ENCODE assay signal across 6 cellular contexts in the genomic region with DNA sequence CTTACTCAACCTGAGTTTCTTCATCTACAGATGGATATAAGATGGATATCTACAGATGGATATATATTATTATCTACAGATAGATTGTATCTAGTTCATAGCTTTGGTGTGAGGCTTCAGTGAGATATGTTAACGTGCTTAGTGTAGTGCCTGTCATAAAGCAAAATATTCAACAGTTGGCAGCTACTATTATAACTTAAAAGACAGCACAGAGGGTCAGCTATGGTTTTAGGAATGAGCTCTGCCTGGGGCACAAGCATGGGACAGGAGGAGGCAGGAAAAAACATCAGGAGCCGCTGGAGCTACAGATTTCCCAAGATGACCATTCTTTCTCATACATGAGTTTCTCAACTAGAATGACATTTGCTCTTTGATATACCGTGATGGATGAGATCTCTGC. TPM values are rescaled to one million over a fixed set of nuclear protein-coding genes. Genes with fewer than 3 reads are reported as not detected.
DNase-seq lines count a peak whose midpoint lies in the region; ATAC-seq and TF ChIP-seq lines count a peak whose summit lies in the region.

No MANE protein-coding gene starts in this region.

- no peak for TF ChIP-seq CTCF in foreskin fibroblast (IDR thresholded peaks at IDR 0.05; ENCODE audit: low read depth, low read length)
- no peak for TF ChIP-seq CTCF in omental fat pad (IDR thresholded peaks at IDR 0.05)

- no peak for DNase-seq in CD4-positive, alpha-beta memory T cell
- DNase-seq in T-helper 17 cell (no peak), foreskin fibroblast (no peak), omental fat pad (ENCODE audit: low spot score) (no peak)

- intact Hi-C loops in CD4-positive, alpha-beta memory T cell (cut with micrococcal nuclease): loop anchor here (5.0 kb wide), 1 partner anchor 59 kb away; a partner anchor contains a TSS

- peaks cover 29% of the 10 kb centered on the region for H3K4me1 ChIP-seq in CD4-positive, alpha-beta memory T cell (ENCODE audit: insufficient read depth, low read length)
- H3K4me1 ChIP-seq in mononuclear cell (ENCODE audit: insufficient read depth, low read length): peaks cover 47% of the 10 kb centered on the region

- H3K27me3 Mint-ChIP-seq in CD4-positive, alpha-beta memory T cell: no peaks in the 10 kb centered on the region
- no peaks in the 10 kb centered on the region for H3K27me3 Mint-ChIP-seq in T-helper 17 cell

- H3K9me3 Mint-ChIP-seq in CD4-positive, alpha-beta memory T cell: no peaks in the 10 kb centered on the region

- peak overlapping the region; percentile 52 for H3K27ac ChIP-seq in CD4-positive, alpha-beta memory T cell (ENCODE audit: low read depth, low read length)

- H3K36me3 Mint-ChIP-seq in CD4-positive, alpha-beta memory T cell: peaks cover 4 to 13% of the 10 kb centered on the region in 2 donors
- peaks cover 5% of the 10 kb centered on the region for H3K36me3 Mint-ChIP-seq in T-helper 17 cell (ENCODE audit: low read depth)

- H3K27me3 ChIP-seq in CD4-positive, alpha-beta memory T cell (ENCODE audit: insufficient read depth, low read length): no peaks in the 10 kb centered on the region
- H3K27me3 ChIP-seq in mononuclear cell (ENCODE audit: insufficient read depth, low read length): no peaks in the 10 kb centered on the region

- ATAC-seq in T-helper 17 cell: no peak
- ATAC-seq in HG02870 (IDR thresholded peaks at IDR 0.05; ENCODE audit: unreplicated experiment): no peak
- no peak for ATAC-seq in omental fat pad (ENCODE audit: low FRiP score)

- H3K4me1 Mint-ChIP-seq in CD4-positive, alpha-beta memory T cell: peaks cover 14 to 36% (median 22%) of the 10 kb centered on the region in 4 donors
- H3K4me1 Mint-ChIP-seq in T-helper 17 cell: peaks cover 30% of the 10 kb centered on the region

- peak overlapping the region; percentile 91 to 98 (median 94) for H3K4me3 Mint-ChIP-seq in CD4-positive, alpha-beta memory T cell
- H3K4me3 Mint-ChIP-seq in T-helper 17 cell: peak overlapping the region; percentile 87

- CTCF ChIA-PET in CD4-positive, alpha-beta memory T cell (lab: Charles Lee; ENCODE audit: partially characterized antibody): interaction anchor here (0.6 to 2.3 kb wide), 11 partner anchors 9 to 536 kb away, joined by 3 to 9 read pairs (median 4); a partner anchor contains a TSS

- POLR2A ChIA-PET in CD4-positive, alpha-beta memory T cell (lab: Charles Lee; ENCODE audit: partially characterized antibody): interaction anchor here (0.9 to 1.9 kb wide), 10 partner anchors 12 to 1139 kb away, joined by 3 to 24 read pairs (median 5); a partner anchor contains a TSS

- H3K36me3 ChIP-seq in CD4-positive, alpha-beta memory T cell (ENCODE audit: insufficient read depth, low read length): no peaks in the 10 kb centered on the region

- peak overlapping the region; percentile 30 to 96 (median 92) for H3K27ac Mint-ChIP-seq in CD4-positive, alpha-beta memory T cell
- peak overlapping the region; percentile 86 for H3K27ac Mint-ChIP-seq in T-helper 17 cell

- no peaks in the 10 kb centered on the region for H3K9me3 ChIP-seq in CD4-positive, alpha-beta memory T cell (ENCODE audit: control insufficient read depth in 1 of 2, low read length in 2 of 2)
- H3K9me3 ChIP-seq in T-helper 17 cell (ENCODE audit: control insufficient read depth, low read length, poor library complexity, severe bottlenecking): no peaks in the 10 kb centered on the region
- no peaks in the 10 kb centered on the region for H3K9me3 ChIP-seq in mononuclear cell (ENCODE audit: low read depth, low read length)

- H3K4me3 ChIP-seq in CD4-positive, alpha-beta memory T cell (ENCODE audit: low read length in 2 of 2): peak overlapping the region in 1 of 2 donors; percentile 65
- H3K4me3 ChIP-seq in mononuclear cell (ENCODE audit: low read length) (peak overlapping the region; percentile 76), foreskin fibroblast (ENCODE audit: low read depth in 1 of 2, low read length in 2 of 2) (no peak overlapping the region)

RNA-seq across cellular contexts. Expression of a gene that starts 1.3 kb away (rescaled TPM):
- total RNA-seq in CD4-positive, alpha-beta memory T cell: 10 to 100 TPM; 48.6 to 51.8 TPM
- 10 to 100 TPM; 52.0 to 81.9 TPM for polyA plus RNA-seq in CD4-positive, alpha-beta memory T cell
- total RNA-seq in T-helper 17 cell (10 to 100 TPM; 41.6 to 42.4 TPM), mononuclear cell (34.1 TPM), omental fat pad (10 to 100 TPM; 34.3 to 57.4 (median 41.6) TPM)

RNA-seq across cellular contexts. Expression of a gene that starts 10.2 kb away (rescaled TPM):
- total RNA-seq in CD4-positive, alpha-beta memory T cell: 10 to 100 TPM; 52.6 to 58.3 TPM
- polyA plus RNA-seq in CD4-positive, alpha-beta memory T cell: 100 to 1,000 TPM in 1 of 2 donors, 10 to 100 TPM in 1; 98.2 to 164 TPM
- 100 to 1,000 TPM in 1 of 2 donors, 10 to 100 TPM in 1; 65.8 to 126 TPM for total RNA-seq in T-helper 17 cell
- total RNA-seq in mononuclear cell: 139 TPM
- 100 to 1,000 TPM in 1 of 4 donors, 10 to 100 TPM in 3; 79.0 to 117 (median 94.2) TPM for total RNA-seq in omental fat pad

RNA-seq across cellular contexts. Expression of a gene that starts 38.8 kb away (rescaled TPM):
- total RNA-seq in CD4-positive, alpha-beta memory T cell: 10 to 100 TPM; 69.3 to 70.3 TPM
- 10 to 100 TPM; 53.9 to 71.2 TPM for polyA plus RNA-seq in CD4-positive, alpha-beta memory T cell
- total RNA-seq in T-helper 17 cell (100 to 1,000 TPM; 118 to 130 TPM), mononuclear cell (207 TPM), omental fat pad (10 to 100 TPM; 69.2 to 75.8 (median 72.8) TPM)

RNA-seq across cellular contexts. Expression of a gene that starts 41.3 kb away (rescaled TPM):
- 10 to 100 TPM; 24.2 to 27.1 TPM for total RNA-seq in CD4-positive, alpha-beta memory T cell
- 10 to 100 TPM; 24.5 to 27.1 TPM for polyA plus RNA-seq in CD4-positive, alpha-beta memory T cell
- 10 to 100 TPM; 16.7 to 21.1 TPM for total RNA-seq in T-helper 17 cell
- total RNA-seq in mononuclear cell: 19.3 TPM
- total RNA-seq in omental fat pad: 10 to 100 TPM; 12.4 to 25.2 (median 20.8) TPM

RNA-seq across cellular contexts. Expression of a gene that starts 57.9 kb away (rescaled TPM):
- total RNA-seq in CD4-positive, alpha-beta memory T cell: 1 to 10 TPM; 1.4 to 1.5 TPM
- not detected for polyA plus RNA-seq in CD4-positive, alpha-beta memory T cell
- total RNA-seq in T-helper 17 cell (1 to 10 TPM in 1 of 2 donors, under 1 TPM in 1; 0.81 to 1.5 TPM), mononuclear cell (0.73 TPM), omental fat pad (1 to 10 TPM in 2 of 4 donors, under 1 TPM in 1, not detected in 1; 0.72 to 1.4 (median 1.2) TPM)
